ENCODE assay signal across 17 cellular contexts in the genomic region with DNA sequence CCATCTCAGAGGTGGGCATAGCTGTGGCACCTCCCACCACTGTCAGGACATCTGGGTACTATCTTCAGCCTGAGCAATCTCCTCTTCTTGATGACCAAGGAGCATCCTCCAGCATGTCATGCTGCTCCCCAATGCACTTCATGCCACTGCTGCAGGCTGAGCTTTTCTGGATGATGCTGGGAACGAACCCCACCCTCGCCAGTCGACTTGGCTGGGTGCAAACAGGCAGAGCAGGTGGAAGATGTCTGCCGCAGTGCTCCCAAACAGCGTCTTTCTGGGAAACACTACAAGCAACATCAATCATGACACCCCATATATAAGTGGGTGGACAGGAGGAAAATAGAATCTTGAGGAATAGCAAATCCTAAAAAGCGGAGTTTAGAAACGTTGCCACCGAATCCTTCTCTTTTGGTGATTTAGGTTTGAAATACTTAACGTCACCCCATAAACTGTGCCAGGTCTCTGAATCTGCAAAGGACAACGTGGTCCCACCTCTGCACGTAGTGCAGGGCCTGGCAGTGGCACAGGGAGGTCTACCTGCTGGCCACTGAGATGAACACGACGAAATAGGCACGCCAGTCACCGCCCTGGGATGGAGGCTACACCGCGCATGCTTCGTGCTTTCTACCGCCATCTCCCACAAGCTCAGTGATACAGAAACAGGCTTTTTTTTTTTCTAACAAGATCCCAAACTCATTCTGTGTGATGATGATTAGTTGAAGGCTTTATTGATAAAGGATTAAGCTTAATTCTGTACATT.
DNase-seq lines count a peak whose midpoint lies in the region; ATAC-seq and TF ChIP-seq lines count a peak whose summit lies in the region.
"Had no signal": no experiment of that assay in that cellular context is flagged by ENCODE, and none has a peak within 500 bp of the region (broad histone marks: within the 10 kb centered on the region; RNA-seq: fewer than 3 reads in every experiment).

No MANE protein-coding gene starts in this region.

- intact Hi-C loops in posterior vena cava (cut with DNase I) (no loop called here), MCF 10A (cut with micrococcal nuclease) (no loop called here), testis (cut with DNase I; ENCODE audit: low total_unique reads) (no loop called here)

- no peak for TF ChIP-seq POLR2A in testis (IDR thresholded peaks at IDR 0.05)

- POLR2A ChIA-PET in MCF 10A (lab: Yijun Ruan, JAX) = no interaction called here

- no peak overlapping the region for H3K4me3 ChIP-seq in BLaER1
- no peak overlapping the region for H3K4me3 ChIP-seq in RWPE2 (ENCODE audit: severe bottlenecking)
- peak overlapping the region; percentile 2 for H3K4me3 ChIP-seq in endodermal cell (ENCODE audit: low read length)
- no peak overlapping the region for H3K4me3 ChIP-seq in testis
- H3K4me3 ChIP-seq: HAP-1 had no signal

- H3K4me2 ChIP-seq in BLaER1 = peak overlapping the region; percentile 71

- ATAC-seq in RWPE2 (ENCODE audit: low read depth) = no peak
- no peak for ATAC-seq in stimulated activated naive CD8-positive, alpha-beta T cell treated with anti-CD3 and anti-CD28 coated beads, Interleukin-15, Interleukin-2, amounts not matched to agents 100 U/mL and 50 U/mL, for 24 hours
- ATAC-seq: CD8-positive, alpha-beta T cell; HepG2 had no signal

- peaks cover 80% of the 10 kb centered on the region for H3K4me1 ChIP-seq in BLaER1
- H3K4me1 ChIP-seq in RWPE2 (ENCODE audit: insufficient read depth, poor library complexity, severe bottlenecking) = no peaks in the 10 kb centered on the region
- H3K4me1 ChIP-seq in endodermal cell (ENCODE audit: control insufficient read depth, insufficient read depth, low read length) = no peaks in the 10 kb centered on the region
- no peaks in the 10 kb centered on the region for H3K4me1 ChIP-seq in testis

- peak overlapping the region; percentile 53; the same call in 1 of the 2 replicates for H3K9ac ChIP-seq in BLaER1
- H3K9ac ChIP-seq in endodermal cell (ENCODE audit: extremely low read depth, low read length, poor library complexity, severe bottlenecking) = no peak overlapping the region

- WGBS in endodermal cell (ENCODE audit: insufficient coverage in 1 of 2, insufficient read length in 1 of 2), 2 experiments = 93 to 95% methylated on average over 10 to 19 of the region's 19 CpGs
- 94 to 98% methylated on average over 16 to 19 of the region's 19 CpGs for WGBS in testis, 2 donors

- CTCF ChIA-PET in MCF 10A (lab: Yijun Ruan, JAX) = interaction anchor here (0.6 kb wide), 1 partner anchor 1792 kb away, joined by 3 read pairs; no protein-coding TSS in a partner anchor

- no TSS peak for BruUV-seq in MCF 10A (replicated peaks; lab: Mats Ljungman, UMichigan)

- no peaks in the 10 kb centered on the region for H4K20me1 ChIP-seq in BLaER1

- DNase-seq in RWPE2 (ENCODE audit: low spot score) (peak; percentile 17), endodermal cell (no peak), posterior vena cava (ENCODE audit: low spot score) (peak; percentile 60), MCF 10A (ENCODE audit: unreplicated experiment) (no peak), testis (no peak)
- no peak for DNase-seq in stimulated activated naive CD8-positive, alpha-beta T cell treated with anti-CD3 and anti-CD28 coated beads, Interleukin-15, Interleukin-2, amounts not matched to agents 100 U/mL and 50 U/mL, for 24 hours
- DNase-seq: CD8-positive, alpha-beta T cell; COR-L47; DMS153; DMS79 treated with DMSO at 0.1 percent for 48 hours; EL; GOT3 had no signal

- no peak overlapping the region for H3K4me3 Mint-ChIP-seq in endodermal cell
- no peak overlapping the region for H3K4me3 Mint-ChIP-seq in MCF 10A (ENCODE audit: unreplicated experiment)
- H3K4me3 Mint-ChIP-seq: B cell; CD14-positive monocyte; CD8-positive, alpha-beta T cell had no signal

- H3K36me3 ChIP-seq in BLaER1 (peaks cover 5% of the 10 kb centered on the region; the same call in 1 of the 2 replicates), RWPE2 (ENCODE audit: low read depth) (no peaks in the 10 kb centered on the region), endodermal cell (ENCODE audit: control insufficient read depth, insufficient read depth, low read length) (peaks cover 4% of the 10 kb centered on the region), testis (ENCODE audit: low read depth, missing control alignments) (no peaks in the 10 kb centered on the region)
- H3K36me3 ChIP-seq: HAP-1 had no signal

- no peak for TF ChIP-seq CTCF in RWPE2 (IDR thresholded peaks at IDR 0.05; ENCODE audit: poor library complexity, severe bottlenecking)
- TF ChIP-seq CTCF in endodermal cell (conservative IDR thresholded peaks at IDR 0.05) = no peak
- TF ChIP-seq CTCF in MCF 10A (IDR thresholded peaks at IDR 0.05; ENCODE audit: unreplicated experiment) = no peak
- TF ChIP-seq CTCF in testis (IDR thresholded peaks at IDR 0.05) = no peak

- H3K27ac ChIP-seq in BLaER1 = peak overlapping the region; percentile 52
- no peak overlapping the region for H3K27ac ChIP-seq in RWPE2 (ENCODE audit: poor library complexity, severe bottlenecking)
- H3K27ac ChIP-seq in endodermal cell (ENCODE audit: low read depth, low read length) = no peak overlapping the region
- no peak overlapping the region for H3K27ac ChIP-seq in testis

- H3K9me3 ChIP-seq in BLaER1 = no peaks in the 10 kb centered on the region
- no peaks in the 10 kb centered on the region for H3K9me3 ChIP-seq in RWPE2 (ENCODE audit: severe bottlenecking)
- H3K9me3 ChIP-seq in endodermal cell (ENCODE audit: control insufficient read depth, low read length) = no peaks in the 10 kb centered on the region
- no peaks in the 10 kb centered on the region for H3K9me3 ChIP-seq in testis
- H3K9me3 ChIP-seq: HAP-1 had no signal

- H3K27ac Mint-ChIP-seq in endodermal cell (no peak overlapping the region), MCF 10A (ENCODE audit: low read depth, unreplicated experiment) (no peak overlapping the region)
- H3K27ac Mint-ChIP-seq: B cell, CD14-positive monocyte had no signal

- H3K36me3 Mint-ChIP-seq in endodermal cell (ENCODE audit: low read depth) (peaks cover 6% of the 10 kb centered on the region), MCF 10A (ENCODE audit: insufficient read depth, unreplicated experiment) (peaks cover 7% of the 10 kb centered on the region)

- H3K9me3 Mint-ChIP-seq in endodermal cell (no peaks in the 10 kb centered on the region), MCF 10A (ENCODE audit: unreplicated experiment) (no peaks in the 10 kb centered on the region)
- H3K9me3 Mint-ChIP-seq: CD8-positive, alpha-beta T cell had no signal

- H3K4me1 Mint-ChIP-seq in endodermal cell = peaks cover 18% of the 10 kb centered on the region
- no peaks in the 10 kb centered on the region for H3K4me1 Mint-ChIP-seq in MCF 10A (ENCODE audit: insufficient read depth, unreplicated experiment)
- H3K4me1 Mint-ChIP-seq: B cell had no signal

- H3K27me3 Mint-ChIP-seq in endodermal cell (ENCODE audit: insufficient read depth) (no peaks in the 10 kb centered on the region), MCF 10A (ENCODE audit: insufficient read depth, unreplicated experiment) (no peaks in the 10 kb centered on the region)
- H3K27me3 Mint-ChIP-seq: B cell had no signal

- no peaks in the 10 kb centered on the region for H3K27me3 ChIP-seq in BLaER1
- H3K27me3 ChIP-seq in RWPE2 (ENCODE audit: insufficient read depth, poor library complexity, severe bottlenecking) = no peaks in the 10 kb centered on the region
- no peaks in the 10 kb centered on the region for H3K27me3 ChIP-seq in endodermal cell (ENCODE audit: control insufficient read depth, insufficient read depth, low read length, poor library complexity, severe bottlenecking)
- H3K27me3 ChIP-seq in testis = no peaks in the 10 kb centered on the region

Comparison
In these comparisons a context has a peak if more than half of its experiments do, and no peak if none do; other contexts are left out.
1. DNase-seq: peak in RWPE2 (single experiment) and posterior vena cava (single experiment); none in endodermal cell (single experiment), MCF 10A (single experiment), stimulated activated naive CD8-positive, alpha-beta T cell treated with anti-CD3 and anti-CD28 coated beads, Interleukin-15, Interleukin-2, amounts not matched to agents 100 U/mL and 50 U/mL, for 24 hours (single experiment) and testis (single experiment).